In the genomic region with DNA sequence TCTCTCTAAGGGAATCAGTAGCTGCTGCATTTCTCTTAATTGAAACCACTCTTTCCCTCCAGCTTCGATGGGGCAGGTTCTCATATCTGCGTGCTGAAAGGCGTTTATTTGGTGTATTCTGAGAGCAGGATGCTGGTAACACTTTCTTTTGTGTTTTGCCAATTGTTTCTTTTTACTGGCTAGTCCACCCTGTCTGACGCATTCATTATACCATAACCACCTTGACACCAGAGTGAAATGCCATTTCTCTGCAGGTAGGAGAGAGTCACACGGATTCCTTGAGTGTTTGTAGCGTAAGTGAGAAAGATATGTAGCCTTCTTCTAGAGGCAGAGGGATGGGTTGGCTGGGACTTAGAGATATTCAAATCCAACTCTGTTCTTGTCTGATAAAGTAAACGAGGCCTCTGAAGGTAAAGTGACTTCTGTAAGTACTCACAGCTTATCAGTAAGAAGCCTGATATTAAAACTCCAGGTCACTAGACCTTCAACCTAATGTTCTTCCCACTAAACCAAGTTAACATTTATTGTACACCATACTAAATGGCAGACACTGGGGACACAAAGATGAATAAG, we compare ENCODE assay signal across 1 cellular context.
TF ChIP-seq lines count a peak whose summit lies in the region.

No MANE protein-coding gene starts in this region.

TF ChIP-seq in SK-N-SH treated with all-trans-retinoic acid at 6 μM for 48 hours, 23 proteins besides CTCF, POLR2A, EP300 and RAD21 (continued from another document):
- TF ChIP-seq POU6F1 (CRISPR knock-in tag; IDR thresholded peaks at IDR 0.05; ENCODE audit: borderline replicate concordance, low read depth): no peak
- TF ChIP-seq, protein P1, sequence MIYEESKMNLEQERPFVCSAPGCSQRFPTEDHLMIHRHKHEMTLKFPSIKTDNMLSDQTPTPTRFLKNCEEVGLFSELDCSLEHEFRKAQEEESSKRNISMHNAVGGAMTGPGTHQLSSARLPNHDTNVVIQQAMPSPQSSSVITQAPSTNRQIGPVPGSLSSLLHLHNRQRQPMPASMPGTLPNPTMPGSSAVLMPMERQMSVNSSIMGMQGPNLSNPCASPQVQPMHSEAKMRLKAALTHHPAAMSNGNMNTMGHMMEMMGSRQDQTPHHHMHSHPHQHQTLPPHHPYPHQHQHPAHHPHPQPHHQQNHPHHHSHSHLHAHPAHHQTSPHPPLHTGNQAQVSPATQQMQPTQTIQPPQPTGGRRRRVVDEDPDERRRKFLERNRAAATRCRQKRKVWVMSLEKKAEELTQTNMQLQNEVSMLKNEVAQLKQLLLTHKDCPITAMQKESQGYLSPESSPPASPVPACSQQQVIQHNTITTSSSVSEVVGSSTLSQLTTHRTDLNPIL (CRISPR knock-in tag; IDR thresholded peaks at IDR 0.05; ENCODE audit: low read depth): no peak
- no peak for TF ChIP-seq RARB (CRISPR knock-in tag; IDR thresholded peaks at IDR 0.05)
- no peak for TF ChIP-seq ZNF565 (CRISPR knock-in tag; conservative IDR thresholded peaks at IDR 0.05; ENCODE audit: low read depth)
- TF ChIP-seq OSR1 (CRISPR knock-in tag; IDR thresholded peaks at IDR 0.05): no peak
- no peak for TF ChIP-seq TOX (CRISPR knock-in tag; IDR thresholded peaks at IDR 0.05; ENCODE audit: borderline replicate concordance)
- TF ChIP-seq BACH2 (CRISPR knock-in tag; IDR thresholded peaks at IDR 0.05; ENCODE audit: borderline replicate concordance): no peak
- no peak for TF ChIP-seq SNAI2 (CRISPR knock-in tag; IDR thresholded peaks at IDR 0.05)
TF ChIP-seq in SK-N-SH treated with all-trans-retinoic acid at 6 μM for 48 hours: peak in this region for 0.
